In genomic region chr3:193829781-193830180, GRCh38 we compare ENCODE assay signal across 10 cellular contexts.
DNase-seq lines count a peak whose midpoint lies in the region; TF ChIP-seq lines count a peak whose summit lies in the region.
"Had no signal": no experiment of that assay in that cellular context is flagged by ENCODE, and none has a peak within 500 bp of the region (broad histone marks: within the 10 kb centered on the region; RNA-seq: fewer than 3 reads in every experiment).

No MANE protein-coding gene starts in this region.

- DNase-seq in GM03348 (ENCODE audit: low spot score), result peak; percentile 42
- DNase-seq in RKO (ENCODE audit: low spot score), result peak; percentile 11
- DNase-seq in fibroblast of mammary gland (ENCODE audit: low read depth), result peak; percentile 19
- DNase-seq in retinal pigment epithelial cell (ENCODE audit: low read depth), result peak; percentile 22
- no peak for DNase-seq in activated naive CD8-positive, alpha-beta T cell treated with anti-CD3 and anti-CD28 coated beads for 36 hours
- DNase-seq in activated CD8-positive, alpha-beta memory T cell treated with anti-CD3 and anti-CD28 coated beads, Interleukin-2, amount 50 U/mL, for 4 hours, result no peak
- DNase-seq in activated CD8-positive, alpha-beta memory T cell treated with anti-CD3 and anti-CD28 coated beads, Interleukin-2, amount 50 U/mL, for 48 hours, result no peak
- DNase-seq in pons (ENCODE audit: low spot score), result no peak
- DNase-seq: DMS153, NCI-H2029 had no signal

- TF ChIP-seq CTCF in fibroblast of mammary gland (conservative IDR thresholded peaks at IDR 0.05; ENCODE audit: control insufficient read depth, insufficient read depth, low read depth, low read length) (no peak), retinal pigment epithelial cell (conservative IDR thresholded peaks at IDR 0.05; ENCODE audit: low read depth, low read length) (no peak)

- H3K27ac Mint-ChIP-seq in activated naive CD8-positive, alpha-beta T cell treated with anti-CD3 and anti-CD28 coated beads for 36 hours, result no peak overlapping the region

- H3K4me1 Mint-ChIP-seq in activated naive CD8-positive, alpha-beta T cell treated with anti-CD3 and anti-CD28 coated beads for 36 hours, result no peaks in the 10 kb centered on the region

- H3K36me3 Mint-ChIP-seq in activated naive CD8-positive, alpha-beta T cell treated with anti-CD3 and anti-CD28 coated beads for 36 hours, result no peaks in the 10 kb centered on the region

- no peak overlapping the region for H3K4me3 ChIP-seq in fibroblast of mammary gland (ENCODE audit: control insufficient read depth, low read depth, low read length)
- H3K4me3 ChIP-seq in retinal pigment epithelial cell (ENCODE audit: low read length), result no peak overlapping the region

- no peak overlapping the region for H3K4me3 Mint-ChIP-seq in activated naive CD8-positive, alpha-beta T cell treated with anti-CD3 and anti-CD28 coated beads for 36 hours

- H3K27me3 Mint-ChIP-seq in activated naive CD8-positive, alpha-beta T cell treated with anti-CD3 and anti-CD28 coated beads for 36 hours, result peaks cover 3% of the 10 kb centered on the region

- no peaks in the 10 kb centered on the region for H3K9me3 Mint-ChIP-seq in activated naive CD8-positive, alpha-beta T cell treated with anti-CD3 and anti-CD28 coated beads for 36 hours

Comparison
In these comparisons a context has a peak if more than half of its experiments do, and no peak if none do; other contexts are left out.
1. DNase-seq: peak in GM03348 (single experiment), RKO (single experiment), fibroblast of mammary gland (single experiment) and retinal pigment epithelial cell (single experiment); none in activated naive CD8-positive, alpha-beta T cell treated with anti-CD3 and anti-CD28 coated beads for 36 hours (single experiment), activated CD8-positive, alpha-beta memory T cell treated with anti-CD3 and anti-CD28 coated beads, Interleukin-2, amount 50 U/mL, for 4 hours (single experiment), activated CD8-positive, alpha-beta memory T cell treated with anti-CD3 and anti-CD28 coated beads, Interleukin-2, amount 50 U/mL, for 48 hours (single experiment) and pons (single experiment).